In genomic region chr7:158281441-158281840, GRCh38 we compare ENCODE assay signal across 29 cellular contexts.
"Had no signal": no experiment of that assay in that cellular context is flagged by ENCODE, and none has a peak within 500 bp of the region (broad histone marks: within the 10 kb centered on the region; RNA-seq: fewer than 3 reads in every experiment).

No MANE protein-coding gene starts in this region.

- H3K4me1 ChIP-seq: breast epithelium, heart right ventricle had no signal

- DNase-seq: activated CD4-positive, alpha-beta memory T cell treated with anti-CD3 and anti-CD28 coated beads for 36 hours; activated CD4-positive, alpha-beta T cell treated with anti-CD3 and anti-CD28 coated beads, Interleukin-2, amount 10 ng/mL, durations not matched to agents 24 days and 14 days; activated CD4-positive, CD25-positive, alpha-beta regulatory T cell treated with anti-CD3 and anti-CD28 coated beads, Interleukin-2, amount 50 U/mL, for 72 hours; activated CD8-positive, alpha-beta memory T cell treated with anti-CD3 and anti-CD28 coated beads, Interleukin-2, amount 50 U/mL, for 4 hours; activated gamma-delta T cell treated with Interleukin-2 at 50 U/mL for 16 hours; activated naive CD4-positive, alpha-beta T cell treated with anti-CD3 and anti-CD28 coated beads, Interleukin-2, amount 50 U/mL, for 16 hours; activated T-cell treated with anti-CD3 and anti-CD28 coated beads, Interleukin-2, amount 50 U/mL, for 1 hour; dermis blood vessel endothelial cell; effector CD8-positive, alpha-beta T cell; esophagus squamous epithelium; foreskin melanocyte; heart right ventricle; naive thymus-derived CD8-positive, alpha-beta T cell; retina; stimulated activated CD4-positive, alpha-beta T cell treated with anti-CD3 and anti-CD28 coated beads, Interleukin-15, amount 100 ng/mL, for 24 hours; stimulated activated CD4-positive, alpha-beta T cell treated with anti-CD3 and anti-CD28 coated beads, Interleukin-2, amount 100 ng/mL, for 24 hours; stimulated activated naive CD8-positive, alpha-beta T cell treated with anti-CD3 and anti-CD28 coated beads, Interleukin-15, Interleukin-2, amounts not matched to agents 100 U/mL and 50 U/mL, for 24 hours; T-helper 17 cell; T1000 had no signal

- H3K36me3 Mint-ChIP-seq: activated CD4-positive, alpha-beta memory T cell treated with anti-CD3 and anti-CD28 coated beads for 36 hours; memory B cell had no signal

- H3K4me3 ChIP-seq: breast epithelium, esophagus squamous epithelium, heart right ventricle, ovary, SK-N-MC, smooth muscle cell, thoracic aorta had no signal

- ATAC-seq: heart right ventricle; naive thymus-derived CD8-positive, alpha-beta T cell; stimulated activated naive CD8-positive, alpha-beta T cell treated with anti-CD3 and anti-CD28 coated beads, Interleukin-15, Interleukin-2, amounts not matched to agents 100 U/mL and 50 U/mL, for 24 hours; T-helper 17 cell had no signal

- H3K36me3 ChIP-seq: breast epithelium, esophagus squamous epithelium, heart right ventricle, ovary, thoracic aorta had no signal

- H3K27me3 ChIP-seq: breast epithelium, esophagus squamous epithelium, ovary had no signal

- H3K27ac Mint-ChIP-seq: activated CD4-positive, alpha-beta memory T cell treated with anti-CD3 and anti-CD28 coated beads for 36 hours; activated CD4-positive, alpha-beta T cell treated with anti-CD3 and anti-CD28 coated beads, Interleukin-2, amount 10 ng/mL, durations not matched to agents 24 days and 14 days; activated T-helper 1 cell treated with anti-CD3 and anti-CD28 coated beads, Interleukin-12 subunit alpha, Interleukin-12 subunit beta, Interleukin-2, Interleukin-4 antibody, amounts not matched to agents 30 ng/mL and 10 ng/mL and 1 ng/mL, durations not matched to agents 14 hours and 24 hours and 36 hours; memory B cell; naive thymus-derived CD8-positive, alpha-beta T cell; progenitor cell of endocrine pancreas; T-helper 17 cell had no signal

- H3K27ac ChIP-seq: breast epithelium, epithelial cell of prostate, esophagus squamous epithelium, heart right ventricle, ovary, SK-N-MC, thoracic aorta had no signal

- H3K9me3 Mint-ChIP-seq: activated CD4-positive, alpha-beta T cell treated with anti-CD3 and anti-CD28 coated beads, Interleukin-2, amount 10 ng/mL, durations not matched to agents 24 days and 14 days had no signal

- H3K4me1 Mint-ChIP-seq: activated CD4-positive, alpha-beta T cell treated with anti-CD3 and anti-CD28 coated beads, Interleukin-2, amount 10 ng/mL, durations not matched to agents 24 days and 14 days; central memory CD8-positive, alpha-beta T cell; memory B cell; naive thymus-derived CD8-positive, alpha-beta T cell; T-helper 17 cell had no signal

- H3K27me3 Mint-ChIP-seq: activated CD4-positive, alpha-beta memory T cell treated with anti-CD3 and anti-CD28 coated beads for 36 hours; activated CD4-positive, alpha-beta T cell treated with anti-CD3 and anti-CD28 coated beads, Interleukin-2, amount 10 ng/mL, durations not matched to agents 24 days and 14 days; central memory CD8-positive, alpha-beta T cell; memory B cell; naive thymus-derived CD8-positive, alpha-beta T cell; progenitor cell of endocrine pancreas; T-helper 17 cell had no signal

- H3K4me2 ChIP-seq: smooth muscle cell had no signal

- H3K9me3 ChIP-seq: ovary had no signal

- H3K4me3 Mint-ChIP-seq: activated CD4-positive, alpha-beta memory T cell treated with anti-CD3 and anti-CD28 coated beads for 36 hours; activated CD4-positive, alpha-beta T cell treated with anti-CD3 and anti-CD28 coated beads, Interleukin-2, amount 10 ng/mL, durations not matched to agents 24 days and 14 days; activated T-helper 1 cell treated with anti-CD3 and anti-CD28 coated beads, Interleukin-12 subunit alpha, Interleukin-12 subunit beta, Interleukin-2, Interleukin-4 antibody, amounts not matched to agents 30 ng/mL and 10 ng/mL and 1 ng/mL, durations not matched to agents 14 hours and 24 hours and 36 hours; central memory CD8-positive, alpha-beta T cell; memory B cell; naive thymus-derived CD8-positive, alpha-beta T cell; T-helper 17 cell had no signal
